8 cellular contexts compared by ENCODE assay signal in genomic region chr14:22570132-22570949, GRCh38. TPM values are rescaled to one million over a fixed set of nuclear protein-coding genes. Genes with fewer than 3 reads are reported as not detected.
DNase-seq lines count a peak whose midpoint lies in the region; ATAC-seq and TF ChIP-seq lines count a peak whose summit lies in the region.

No MANE protein-coding gene starts in this region.

- peak overlapping the region; percentile 55 to 88 (median 83) for H3K4me3 Mint-ChIP-seq in CD8-positive, alpha-beta memory T cell

- H3K27ac Mint-ChIP-seq in CD8-positive, alpha-beta memory T cell: peak overlapping the region; percentile 89 to 99 (median 98)

- POLR2A ChIA-PET in CD8-positive, alpha-beta memory T cell (lab: Charles Lee): interaction anchor here (0.6 to 2.9 kb wide), 29 partner anchors 10 to 834 kb away, joined by 3 to 84 read pairs (median 4); partner anchors contain the start of genes DAD1, OXA1L and RBM23

- DNase-seq in CD8-positive, alpha-beta memory T cell: peak; percentile 70 to 97 (median 93)
- peak; percentile 90 for DNase-seq in NCI-H524 treated with DMSO at 0.1 percent for 48 hours (lab: John Stamatoyannopoulos, UW)
- peak; percentile 53 to 78 for DNase-seq in activated CD4-positive, alpha-beta T cell treated with anti-CD3 and anti-CD28 coated beads for 24 hours (ENCODE audit: low read depth in 2 of 2)
- peak; percentile 86 for DNase-seq in colonic mucosa
- DNase-seq in stimulated activated CD8-positive, alpha-beta memory T cell treated with anti-CD3 and anti-CD28 coated beads, Interleukin-12 subunit alpha, Interleukin-12 subunit beta, amount 100 ng/mL, for 1 hour (ENCODE audit: low read depth): peak; percentile 71

- WGBS in liver: 25% methylated on average over 8 of the region's 8 CpGs

- peak overlapping the region; percentile 40 for H3K4me3 ChIP-seq in CD8-positive, alpha-beta memory T cell (ENCODE audit: low read length)
- H3K4me3 ChIP-seq in colonic mucosa (no peak overlapping the region), liver (ENCODE audit: low read depth in 1 of 3, low read length in 3 of 3) (no peak overlapping the region)

- H3K27me3 ChIP-seq in CD8-positive, alpha-beta memory T cell (ENCODE audit: insufficient read depth, low read length, poor library complexity, severe bottlenecking): no peaks in the 10 kb centered on the region
- H3K27me3 ChIP-seq in colonic mucosa (no peaks in the 10 kb centered on the region), liver (ENCODE audit: control insufficient read depth in 4 of 4, insufficient read depth in 4 of 4, low read length in 3 of 4) (no peaks in the 10 kb centered on the region)

- peaks cover 19% of the 10 kb centered on the region for H3K36me3 ChIP-seq in CD8-positive, alpha-beta memory T cell (ENCODE audit: insufficient read depth, low read length)
- H3K36me3 ChIP-seq in colonic mucosa (no peaks in the 10 kb centered on the region), liver (ENCODE audit: control insufficient read depth in 4 of 4, insufficient read depth in 3 of 4, low read depth in 1 of 4, low read length in 3 of 4) (peaks cover 7 to 48% (median 29%) of the 10 kb centered on the region in 4 donors)

- CTCF ChIA-PET in CD8-positive, alpha-beta memory T cell (lab: Charles Lee): interaction anchor here (0.6 to 15.4 kb wide), 97 partner anchors 8 to 933 kb away, joined by 3 to 338 read pairs (median 5); partner anchors contain the start of genes ABHD4, AJUBA, DAD1 and HAUS4

- no peaks in the 10 kb centered on the region for H3K9me3 ChIP-seq in CD8-positive, alpha-beta memory T cell (ENCODE audit: low read length)
- H3K9me3 ChIP-seq in colonic mucosa: no peaks in the 10 kb centered on the region
- no peaks in the 10 kb centered on the region for H3K9me3 ChIP-seq in liver (ENCODE audit: control insufficient read depth in 4 of 4, low read length in 3 of 4)

- intact Hi-C loops in colonic mucosa (cut with DNase I): loop anchor here (5.0 to 10.0 kb wide), 3 partner anchors 82 to 247 kb away; partner anchors contain the start of gene SLC7A7

- H3K4me1 Mint-ChIP-seq in CD8-positive, alpha-beta memory T cell: peaks cover 52 to 59% (median 59%) of the 10 kb centered on the region in 3 donors

- H3K27me3 Mint-ChIP-seq in CD8-positive, alpha-beta memory T cell: no peaks in the 10 kb centered on the region

- TF ChIP-seq RAD21 in liver (IDR thresholded peaks at IDR 0.05): peak; percentile 93 to 94

- peak; percentile 82 for TF ChIP-seq CTCF in colonic mucosa (IDR thresholded peaks at IDR 0.05)
- peak; percentile 91 for TF ChIP-seq CTCF in liver (IDR thresholded peaks at IDR 0.05; ENCODE audit: low read depth, low read length, missing input control)

- H3K27ac ChIP-seq in CD8-positive, alpha-beta memory T cell (ENCODE audit: low read depth, low read length): peak overlapping the region; percentile 55
- peak overlapping the region; percentile 8 for H3K27ac ChIP-seq in colonic mucosa
- no peak overlapping the region for H3K27ac ChIP-seq in liver (ENCODE audit: low read depth in 1 of 2, low read length in 2 of 2)

- ATAC-seq in GM19397 (IDR thresholded peaks at IDR 0.05; ENCODE audit: unreplicated experiment) (peak; percentile 65), HG03521 (IDR thresholded peaks at IDR 0.05; ENCODE audit: unreplicated experiment) (peak; percentile 76)

- peaks cover 49% of the 10 kb centered on the region for H3K4me1 ChIP-seq in CD8-positive, alpha-beta memory T cell (ENCODE audit: insufficient read depth, low read length)
- H3K4me1 ChIP-seq in colonic mucosa: no peaks in the 10 kb centered on the region
- H3K4me1 ChIP-seq in liver (ENCODE audit: control insufficient read depth in 4 of 4, insufficient read depth in 4 of 4, low read length in 3 of 4): no peaks in the 10 kb centered on the region

- H3K36me3 Mint-ChIP-seq in CD8-positive, alpha-beta memory T cell: peaks cover 16 to 40% (median 20%) of the 10 kb centered on the region in 3 donors

- peak overlapping the region in 1 of 2 donors; percentile 20 for H3K9ac ChIP-seq in colonic mucosa (ENCODE audit: low read depth in 2 of 2, low read length in 2 of 2)
- H3K9ac ChIP-seq in liver (ENCODE audit: low read depth in 1 of 2, low read length in 2 of 2): peak overlapping the region in 1 of 2 donors; percentile 18

- no peaks in the 10 kb centered on the region for H3K9me3 Mint-ChIP-seq in CD8-positive, alpha-beta memory T cell

TF ChIP-seq in liver, 16 proteins besides CTCF, POLR2A, EP300 and RAD21:
- TF ChIP-seq SP1 (IDR thresholded peaks at IDR 0.05): no peak
- peak in 1 of 2 donors; percentile 10 for TF ChIP-seq GABPA (IDR thresholded peaks at IDR 0.05 in 1 of 2, conservative IDR thresholded peaks at IDR 0.05 in 1 of 2)
- no peak for TF ChIP-seq TAF1 (conservative IDR thresholded peaks at IDR 0.05)
- no peak for TF ChIP-seq REST (IDR thresholded peaks at IDR 0.05)
- TF ChIP-seq, protein P1, sequence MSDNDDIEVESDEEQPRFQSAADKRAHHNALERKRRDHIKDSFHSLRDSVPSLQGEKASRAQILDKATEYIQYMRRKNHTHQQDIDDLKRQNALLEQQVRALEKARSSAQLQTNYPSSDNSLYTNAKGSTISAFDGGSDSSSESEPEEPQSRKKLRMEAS (IDR thresholded peaks at IDR 0.05): peak; percentile 20
- TF ChIP-seq HNF4G (IDR thresholded peaks at IDR 0.05): no peak
- no peak for TF ChIP-seq JUND (IDR thresholded peaks at IDR 0.05)
- TF ChIP-seq, protein P2, sequence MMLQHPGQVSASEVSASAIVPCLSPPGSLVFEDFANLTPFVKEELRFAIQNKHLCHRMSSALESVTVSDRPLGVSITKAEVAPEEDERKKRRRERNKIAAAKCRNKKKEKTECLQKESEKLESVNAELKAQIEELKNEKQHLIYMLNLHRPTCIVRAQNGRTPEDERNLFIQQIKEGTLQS (IDR thresholded peaks at IDR 0.05): no peak
- no peak for TF ChIP-seq EGR1 (IDR thresholded peaks at IDR 0.05; ENCODE audit: low read depth in 2 of 2)
- TF ChIP-seq NR2F2 (IDR thresholded peaks at IDR 0.05): no peak
- no peak for TF ChIP-seq FOXA1 (IDR thresholded peaks at IDR 0.05)
- no peak for TF ChIP-seq HNF4A (conservative IDR thresholded peaks at IDR 0.05)
- no peak for TF ChIP-seq RXRA (IDR thresholded peaks at IDR 0.05)
- no peak for TF ChIP-seq YY1 (IDR thresholded peaks at IDR 0.05)
- no peak for TF ChIP-seq ZBTB33 (IDR thresholded peaks at IDR 0.05)
- no peak for TF ChIP-seq FOXA2 (IDR thresholded peaks at IDR 0.05)

RNA-seq across cellular contexts. Expression of gene DAD1, which starts 18.7 kb away (rescaled TPM):
- 100 to 1,000 TPM; 329 to 353 TPM for total RNA-seq in CD8-positive, alpha-beta memory T cell
- polyA plus RNA-seq in CD8-positive, alpha-beta memory T cell: 622 TPM
- total RNA-seq in colonic mucosa (100 to 1,000 TPM; 163 to 219 TPM), liver (100 to 1,000 TPM; 142 to 187 TPM)
- 100 to 1,000 TPM; 223 to 254 TPM for polyA plus RNA-seq in liver

RNA-seq across cellular contexts. Expression of gene ABHD4, which starts 27.8 kb away (rescaled TPM):
- 10 to 100 TPM in 1 of 2 experiments, 1 to 10 TPM in 1; 8.4 to 11.4 TPM for total RNA-seq in CD8-positive, alpha-beta memory T cell
- 13.7 TPM for polyA plus RNA-seq in CD8-positive, alpha-beta memory T cell
- total RNA-seq in colonic mucosa (10 to 100 TPM; 14.5 to 32.4 TPM), liver (10 to 100 TPM in 1 of 2 donors, 1 to 10 TPM in 1; 9.9 to 12.3 TPM)
- polyA plus RNA-seq in liver: 10 to 100 TPM in 1 of 2 donors, 1 to 10 TPM in 1; 9.0 to 32.9 TPM

Comparison
In these comparisons a context has a peak if more than half of its experiments do, and no peak if none do; other contexts are left out.
1. H3K27ac ChIP-seq: peak in CD8-positive, alpha-beta memory T cell (single experiment) and colonic mucosa (single experiment); none in liver (0 of 2).
2. Peak in every context shown above with its lines, with median percentiles within 50 percentile points of each other: DNase-seq.